ENCODE assay signal across 10 cellular contexts in genomic region chr1:214440219-214440965, GRCh38.
DNase-seq lines count a peak whose midpoint lies in the region; ATAC-seq, FAIRE-seq and TF ChIP-seq lines count a peak whose summit lies in the region.
"Had no signal": no experiment of that assay in that cellular context is flagged by ENCODE, and none has a peak within 500 bp of the region (broad histone marks: within the 10 kb centered on the region; RNA-seq: fewer than 3 reads in every experiment).

No MANE protein-coding gene starts in this region.

- H2AFZ ChIP-seq in astrocyte (ENCODE audit: low read depth, low read length), result no peak overlapping the region

- no peaks in the 10 kb centered on the region for H3K9me3 Mint-ChIP-seq in astrocyte (ENCODE audit: unreplicated experiment)

- intact Hi-C loops in mucosa of descending colon (cut with DNase I, micrococcal nuclease), result no loop called here

- no peaks in the 10 kb centered on the region for H3K27me3 ChIP-seq in BLaER1 treated with 17β-estradiol and CSF1 and Interleukin-3, amounts not matched to agents 10 nM and 100 nM
- H3K27me3 ChIP-seq in HUES6 (ENCODE audit: control insufficient read depth, insufficient read depth, low read length) (no peaks in the 10 kb centered on the region), astrocyte (ENCODE audit: insufficient read depth, low read length) (no peaks in the 10 kb centered on the region)
- H3K27me3 ChIP-seq: cardiac muscle cell had no signal

- H3K4me3 Mint-ChIP-seq in astrocyte (ENCODE audit: unreplicated experiment), result no peak overlapping the region

- peaks cover 13 to 29% (median 23%) of the 10 kb centered on the region in 10 experiments for H3K4me1 ChIP-seq in BLaER1 treated with 17β-estradiol and CSF1 and Interleukin-3, amounts not matched to agents 10 nM and 100 nM
- H3K4me1 ChIP-seq in HUES6 (ENCODE audit: control insufficient read depth, insufficient read depth, low read length) (peaks cover 75% of the 10 kb centered on the region), astrocyte (ENCODE audit: insufficient read depth, low read length) (peaks cover 47% of the 10 kb centered on the region), mucosa of descending colon (ENCODE audit: low read depth) (no peaks in the 10 kb centered on the region)

- no peaks in the 10 kb centered on the region for H3K9me3 ChIP-seq in BLaER1 treated with 17β-estradiol and CSF1 and Interleukin-3, amounts not matched to agents 10 nM and 100 nM (replicated peaks in 1 of 11)
- H3K9me3 ChIP-seq in HUES6 (ENCODE audit: control insufficient read depth, insufficient read depth, low read depth, low read length), result no peaks in the 10 kb centered on the region
- no peaks in the 10 kb centered on the region for H3K9me3 ChIP-seq in astrocyte (ENCODE audit: insufficient read depth, low read depth, low read length)
- no peaks in the 10 kb centered on the region for H3K9me3 ChIP-seq in mucosa of descending colon

- no peak overlapping the region for H3K4me3 ChIP-seq in BLaER1 treated with 17β-estradiol and CSF1 and Interleukin-3, amounts not matched to agents 10 nM and 100 nM
- H3K4me3 ChIP-seq in HUES6 (ENCODE audit: low read depth, low read length) (no peak overlapping the region), astrocyte (ENCODE audit: insufficient read depth, low read depth, low read length) (no peak overlapping the region), mucosa of descending colon (no peak overlapping the region)
- H3K4me3 ChIP-seq: cardiac muscle cell, lung had no signal

- DNase-seq in astrocyte (ENCODE audit: low read depth) (no peak), mucosa of descending colon (no peak), NCI-H510A (lab: John Stamatoyannopoulos, UW) (no peak)

- no peaks in the 10 kb centered on the region for H3K27me3 Mint-ChIP-seq in astrocyte (ENCODE audit: low read depth, unreplicated experiment)

- peaks cover 77% of the 10 kb centered on the region for H3K4me1 Mint-ChIP-seq in astrocyte (ENCODE audit: low read depth, unreplicated experiment)

- H3K27ac Mint-ChIP-seq in astrocyte (ENCODE audit: unreplicated experiment), result peak overlapping the region; percentile 98

- peak overlapping the region in 7 of 11 experiments; percentile 5 to 58 (median 21); a peak in 8 of 22 replicates for H3K27ac ChIP-seq in BLaER1 treated with 17β-estradiol and CSF1 and Interleukin-3, amounts not matched to agents 10 nM and 100 nM
- H3K27ac ChIP-seq in HUES6 (ENCODE audit: low read depth, low read length), result peak overlapping the region; percentile 31
- peak overlapping the region; percentile 38 for H3K27ac ChIP-seq in astrocyte (ENCODE audit: low read depth, low read length)
- H3K27ac ChIP-seq: cardiac muscle cell had no signal

- no peak overlapping the region for H3K9ac ChIP-seq in BLaER1 treated with 17β-estradiol and CSF1 and Interleukin-3, amounts not matched to agents 10 nM and 100 nM
- H3K9ac ChIP-seq in HUES6 (ENCODE audit: low read length) (peak overlapping the region; percentile 60), astrocyte (ENCODE audit: low read length) (peak overlapping the region; percentile 41)

- H3K36me3 Mint-ChIP-seq in astrocyte (ENCODE audit: low read depth, unreplicated experiment), result peaks cover 5% of the 10 kb centered on the region

- TF ChIP-seq CTCF in astrocyte (IDR thresholded peaks at IDR 0.05; ENCODE audit: insufficient read depth, low read depth, low read length) (no peak), mucosa of descending colon (IDR thresholded peaks at IDR 0.05) (no peak)

- no peaks in the 10 kb centered on the region for H3K36me3 ChIP-seq in BLaER1 treated with 17β-estradiol and CSF1 and Interleukin-3, amounts not matched to agents 10 nM and 100 nM
- H3K36me3 ChIP-seq in HUES6 (ENCODE audit: control insufficient read depth, insufficient read depth, low read length), result no peaks in the 10 kb centered on the region
- H3K36me3 ChIP-seq in astrocyte (ENCODE audit: insufficient read depth, low read length), result peaks cover 6% of the 10 kb centered on the region
- no peaks in the 10 kb centered on the region for H3K36me3 ChIP-seq in mucosa of descending colon (ENCODE audit: low read depth)
- H3K36me3 ChIP-seq: cardiac muscle cell had no signal

- ATAC-seq in mucosa of descending colon, result peak; percentile 61
- ATAC-seq in GM18907 (IDR thresholded peaks at IDR 0.05; ENCODE audit: unreplicated experiment), result no peak
- ATAC-seq in GM21529 (IDR thresholded peaks at IDR 0.05; ENCODE audit: unreplicated experiment), result no peak
- no peak for ATAC-seq in HG03196 (IDR thresholded peaks at IDR 0.05; ENCODE audit: unreplicated experiment)

- H4K20me1 ChIP-seq in BLaER1 treated with 17β-estradiol and CSF1 and Interleukin-3, amounts not matched to agents 10 nM and 100 nM, result no peaks in the 10 kb centered on the region
- no peaks in the 10 kb centered on the region for H4K20me1 ChIP-seq in astrocyte (ENCODE audit: insufficient read depth, low read length)

- peak overlapping the region; percentile 33 to 68 (median 54) for H3K4me2 ChIP-seq in BLaER1 treated with 17β-estradiol and CSF1 and Interleukin-3, amounts not matched to agents 10 nM and 100 nM
- H3K4me2 ChIP-seq in astrocyte (ENCODE audit: low read length), result peak overlapping the region; percentile 37

- H3K79me2 ChIP-seq in astrocyte (ENCODE audit: insufficient read depth, low read length), result peaks cover 90% of the 10 kb centered on the region

- no peak for FAIRE-seq in astrocyte (lab: Jason Lieb, UNC)

Comparison
In these comparisons a context has a peak if more than half of its experiments do, and no peak if none do; other contexts are left out.
1. H3K9ac ChIP-seq: peak in HUES6 (single experiment) and astrocyte (single experiment); none in BLaER1 treated with 17β-estradiol and CSF1 and Interleukin-3, amounts not matched to agents 10 nM and 100 nM (0 of 11).
2. Peak in every context shown above with its lines, with median percentiles within 50 percentile points of each other: H3K27ac ChIP-seq.